In genomic region chr13:49704264-49704663, GRCh38 we compare ENCODE assay signal across 6 cellular contexts. TPM values are rescaled to one million over a fixed set of nuclear protein-coding genes. Genes with fewer than 3 reads are reported as not detected.
DNase-seq lines count a peak whose midpoint lies in the region; FAIRE-seq and TF ChIP-seq lines count a peak whose summit lies in the region.
"Not testable (repeated sequence)": the region's sequence is repeated elsewhere in the genome, so short reads cannot be mapped to it uniquely, and the experiment has no call there.

No MANE protein-coding gene starts in this region.

- H3K4me3 ChIP-seq in kidney (ENCODE audit: low read length in 2 of 2); small intestine (ENCODE audit: low read depth in 1 of 2, low read length in 2 of 2): not testable (repeated sequence)

- DNase-seq in RCC 7860 (ENCODE audit: low spot score); kidney; small intestine: not testable (repeated sequence)

- not testable (repeated sequence) for TF ChIP-seq CTCF in kidney (IDR thresholded peaks at IDR 0.05; ENCODE audit: borderline replicate concordance, extremely low read depth, insufficient read depth)

- intact Hi-C loops in kidney (cut with DNase I), result not testable (repeated sequence)

- peaks cover 6 to 14% of the 10 kb centered on the region in 2 donors for H3K36me3 ChIP-seq in kidney (ENCODE audit: control insufficient read depth in 1 of 2, insufficient read depth in 2 of 2, low read length in 2 of 2)
- H3K36me3 ChIP-seq in small intestine (ENCODE audit: control insufficient read depth in 2 of 2, insufficient read depth in 2 of 2, low read length in 2 of 2), result not testable (repeated sequence)

- H3K9ac ChIP-seq in kidney (ENCODE audit: low read length in 2 of 2), result not testable (repeated sequence)

- FAIRE-seq in A204.1 (lab: Jason Lieb, UNC), result peak; percentile 93
- FAIRE-seq in G401.6 (lab: Jason Lieb, UNC), result peak; percentile 96
- FAIRE-seq in RCC 7860 (lab: Jason Lieb, UNC), result peak; percentile 62
- FAIRE-seq in colon (lab: Jason Lieb, UNC), result peak; percentile 88
- FAIRE-seq in kidney (lab: Jason Lieb, UNC), result peak; percentile 93
- FAIRE-seq in small intestine (lab: Jason Lieb, UNC), result peak; percentile 97

- H3K4me1 ChIP-seq in kidney (ENCODE audit: control insufficient read depth in 1 of 2, insufficient read depth in 1 of 2, low read depth in 1 of 2, low read length in 2 of 2); small intestine (ENCODE audit: control insufficient read depth in 2 of 2, insufficient read depth in 1 of 2, low read depth in 1 of 2, low read length in 1 of 2): not testable (repeated sequence)

- not testable (repeated sequence) for H3K27me3 ChIP-seq in small intestine (ENCODE audit: control insufficient read depth in 2 of 2, insufficient read depth in 2 of 2, low read length in 2 of 2)

- H3K27ac ChIP-seq in kidney (ENCODE audit: low read depth in 2 of 2, low read length in 2 of 2); small intestine (ENCODE audit: low read depth in 1 of 2, low read length in 1 of 2): not testable (repeated sequence)

- not testable (repeated sequence) for H3K9me3 ChIP-seq in kidney (ENCODE audit: control insufficient read depth in 1 of 2, low read length in 2 of 2); small intestine (ENCODE audit: control insufficient read depth, low read depth)

- 97 to 99% (median 97%) methylated on average over 7 of the region's 7 CpGs for WGBS in small intestine, 3 donors

RNA-seq across cellular contexts. Expression of gene EBPL, which starts 13.0 kb away (rescaled TPM):
- 31.4 TPM for total RNA-seq in kidney
- polyA plus RNA-seq in kidney (ENCODE audit: insufficient read depth, low read depth, low replicate concordance) (36.8 TPM), small intestine (10 to 100 TPM in 2 of 3 donors, 1 to 10 TPM in 1; 5.6 to 59.5 (median 12.4) TPM)
